20 cellular contexts compared by ENCODE assay signal in genomic region chr5:180056153-180056552, GRCh38. TPM values are rescaled to one million over a fixed set of nuclear protein-coding genes. Genes with fewer than 3 reads are reported as not detected.
DNase-seq lines count a peak whose midpoint lies in the region; ATAC-seq and TF ChIP-seq lines count a peak whose summit lies in the region.
"Had no signal": no experiment of that assay in that cellular context is flagged by ENCODE, and none has a peak within 500 bp of the region (broad histone marks: within the 10 kb centered on the region; RNA-seq: fewer than 3 reads in every experiment).

No MANE protein-coding gene starts in this region.

- H3K4me1 ChIP-seq in HUES48 (ENCODE audit: control insufficient read depth, insufficient read depth, low read length) (peaks cover 57% of the 10 kb centered on the region), sigmoid colon (peaks cover 0 to 30% (median 20%) of the 10 kb centered on the region in 4 donors)

- DNase-seq in CD14-positive monocyte (ENCODE audit: low spot score) (no peak), WTC11 (ENCODE audit: low spot score) (no peak), foreskin melanocyte (peak; percentile 57), sigmoid colon (no peak)
- DNase-seq in stimulated activated CD4-positive, alpha-beta T cell treated with anti-CD3 and anti-CD28 coated beads, Interleukin-2, amount 100 ng/mL, for 24 hours = no peak
- DNase-seq: AML-193, GDM1, HFFc6, Karpas-422, NCI-H1694 treated with DMSO at 0.1 percent for 48 hours, NCI-H2081 treated with DMSO at 0.1 percent for 48 hours, NCI-H2171 treated with DMSO at 0.1 percent for 48 hours, NCI-H524 treated with DMSO at 0.1 percent for 48 hours, OCI-M1, RPMI8226, SIG-M5 had no signal

- POLR2A ChIA-PET in WTC11 (lab: Charles Lee) = no interaction called here

- H3K27me3 ChIP-seq in HUES48 (ENCODE audit: control insufficient read depth, insufficient read depth, low read length) (no peaks in the 10 kb centered on the region), sigmoid colon (no peaks in the 10 kb centered on the region)

- peaks cover 12 to 40% of the 10 kb centered on the region in 2 donors for H3K36me3 Mint-ChIP-seq in CD14-positive monocyte
- no peaks in the 10 kb centered on the region for H3K36me3 Mint-ChIP-seq in WTC11

- TF ChIP-seq CTCF in CD14-positive monocyte (IDR thresholded peaks at IDR 0.05) (no peak), WTC11 (IDR thresholded peaks at IDR 0.05) (no peak), sigmoid colon (IDR thresholded peaks at IDR 0.05) (no peak)

- H3K27ac ChIP-seq in HUES48 (ENCODE audit: low read depth, low read length) = peak overlapping the region; percentile 49
- no peak overlapping the region for H3K27ac ChIP-seq in sigmoid colon
- H3K27ac ChIP-seq: C4-2B had no signal

- H3K4me3 Mint-ChIP-seq in CD14-positive monocyte (peak overlapping the region in 1 of 2 donors; percentile 5), WTC11 (no peak overlapping the region)
- H3K4me3 Mint-ChIP-seq: HFFc6 had no signal

- TF ChIP-seq EP300 in sigmoid colon (IDR thresholded peaks at IDR 0.05) = no peak

- no peak overlapping the region for H3K4me3 ChIP-seq in HUES48 (ENCODE audit: low read depth, low read length)
- no peak overlapping the region for H3K4me3 ChIP-seq in sigmoid colon

- H3K27ac Mint-ChIP-seq in CD14-positive monocyte = peak overlapping the region in 4 of 7 donors; percentile 53 to 81 (median 67)
- H3K27ac Mint-ChIP-seq in WTC11 = peak overlapping the region; percentile 77
- H3K27ac Mint-ChIP-seq: HFFc6 had no signal

- intact Hi-C loops in CD14-positive monocyte (cut with micrococcal nuclease) (no loop called here), sigmoid colon (cut with DNase I) (no loop called here)

- no peak for TF ChIP-seq POLR2A in sigmoid colon (IDR thresholded peaks at IDR 0.05)

- no peak overlapping the region for H3K9ac ChIP-seq in HUES48 (ENCODE audit: low read depth, low read length)

- no peaks in the 10 kb centered on the region for H3K9me3 ChIP-seq in HUES48 (ENCODE audit: control insufficient read depth, insufficient read depth, low read length)
- no peaks in the 10 kb centered on the region for H3K9me3 ChIP-seq in sigmoid colon

- CTCF ChIA-PET in WTC11 (lab: Charles Lee) = no interaction called here

- H3K9me3 Mint-ChIP-seq in CD14-positive monocyte = no peaks in the 10 kb centered on the region
- H3K9me3 Mint-ChIP-seq in WTC11 = no peaks in the 10 kb centered on the region

- no peak for ATAC-seq in WTC11
- ATAC-seq in HG03460 (IDR thresholded peaks at IDR 0.05; ENCODE audit: unreplicated experiment) = no peak
- ATAC-seq in HG02610 (IDR thresholded peaks at IDR 0.05; ENCODE audit: unreplicated experiment) = no peak

- 96 to 100% methylated on average over 1 of the region's 1 CpG for WGBS in sigmoid colon, 2 donors

- H3K4me1 Mint-ChIP-seq in CD14-positive monocyte (peaks cover 45% of the 10 kb centered on the region), WTC11 (peaks cover 77% of the 10 kb centered on the region)

- H3K36me3 ChIP-seq in HUES48 (ENCODE audit: control insufficient read depth, insufficient read depth, low read length) (no peaks in the 10 kb centered on the region), sigmoid colon (no peaks in the 10 kb centered on the region)

- H3K27me3 Mint-ChIP-seq in CD14-positive monocyte (ENCODE audit: low read depth in 3 of 3) = peaks cover 0 to 1% (median 0%) of the 10 kb centered on the region in 3 donors
- H3K27me3 Mint-ChIP-seq in WTC11 (ENCODE audit: low read depth) = no peaks in the 10 kb centered on the region

TF ChIP-seq in WTC11, 78 proteins besides CTCF, POLR2A, EP300 and RAD21 (continues in another document):
- TF ChIP-seq FOXJ3 (CRISPR knock-in tag; IDR thresholded peaks at IDR 0.05; ENCODE audit: borderline replicate concordance) (no peak), ZNF263 (CRISPR knock-in tag; IDR thresholded peaks at IDR 0.05; ENCODE audit: low read depth) (no peak), E2F5 (CRISPR knock-in tag; IDR thresholded peaks at IDR 0.05) (no peak), ESRRA (CRISPR knock-in tag; IDR thresholded peaks at IDR 0.05; ENCODE audit: borderline replicate concordance) (no peak), SOX15 (CRISPR knock-in tag; IDR thresholded peaks at IDR 0.05) (no peak), PRRX2 (CRISPR knock-in tag; IDR thresholded peaks at IDR 0.05) (no peak), ZNF512 (CRISPR knock-in tag; IDR thresholded peaks at IDR 0.05; ENCODE audit: borderline replicate concordance) (no peak), GRHL2 (CRISPR knock-in tag; IDR thresholded peaks at IDR 0.05; ENCODE audit: insufficient replicate concordance, severe bottlenecking) (no peak), ZNF671 (CRISPR knock-in tag; IDR thresholded peaks at IDR 0.05) (no peak), EMX1 (CRISPR knock-in tag; IDR thresholded peaks at IDR 0.05) (no peak), USF1 (CRISPR knock-in tag; IDR thresholded peaks at IDR 0.05) (no peak), RELA (CRISPR knock-in tag; IDR thresholded peaks at IDR 0.05; ENCODE audit: borderline replicate concordance) (no peak), FOXK1 (CRISPR knock-in tag; IDR thresholded peaks at IDR 0.05) (no peak), ZNF232 (CRISPR knock-in tag; IDR thresholded peaks at IDR 0.05) (no peak)
- TF ChIP-seq, protein P1, sequence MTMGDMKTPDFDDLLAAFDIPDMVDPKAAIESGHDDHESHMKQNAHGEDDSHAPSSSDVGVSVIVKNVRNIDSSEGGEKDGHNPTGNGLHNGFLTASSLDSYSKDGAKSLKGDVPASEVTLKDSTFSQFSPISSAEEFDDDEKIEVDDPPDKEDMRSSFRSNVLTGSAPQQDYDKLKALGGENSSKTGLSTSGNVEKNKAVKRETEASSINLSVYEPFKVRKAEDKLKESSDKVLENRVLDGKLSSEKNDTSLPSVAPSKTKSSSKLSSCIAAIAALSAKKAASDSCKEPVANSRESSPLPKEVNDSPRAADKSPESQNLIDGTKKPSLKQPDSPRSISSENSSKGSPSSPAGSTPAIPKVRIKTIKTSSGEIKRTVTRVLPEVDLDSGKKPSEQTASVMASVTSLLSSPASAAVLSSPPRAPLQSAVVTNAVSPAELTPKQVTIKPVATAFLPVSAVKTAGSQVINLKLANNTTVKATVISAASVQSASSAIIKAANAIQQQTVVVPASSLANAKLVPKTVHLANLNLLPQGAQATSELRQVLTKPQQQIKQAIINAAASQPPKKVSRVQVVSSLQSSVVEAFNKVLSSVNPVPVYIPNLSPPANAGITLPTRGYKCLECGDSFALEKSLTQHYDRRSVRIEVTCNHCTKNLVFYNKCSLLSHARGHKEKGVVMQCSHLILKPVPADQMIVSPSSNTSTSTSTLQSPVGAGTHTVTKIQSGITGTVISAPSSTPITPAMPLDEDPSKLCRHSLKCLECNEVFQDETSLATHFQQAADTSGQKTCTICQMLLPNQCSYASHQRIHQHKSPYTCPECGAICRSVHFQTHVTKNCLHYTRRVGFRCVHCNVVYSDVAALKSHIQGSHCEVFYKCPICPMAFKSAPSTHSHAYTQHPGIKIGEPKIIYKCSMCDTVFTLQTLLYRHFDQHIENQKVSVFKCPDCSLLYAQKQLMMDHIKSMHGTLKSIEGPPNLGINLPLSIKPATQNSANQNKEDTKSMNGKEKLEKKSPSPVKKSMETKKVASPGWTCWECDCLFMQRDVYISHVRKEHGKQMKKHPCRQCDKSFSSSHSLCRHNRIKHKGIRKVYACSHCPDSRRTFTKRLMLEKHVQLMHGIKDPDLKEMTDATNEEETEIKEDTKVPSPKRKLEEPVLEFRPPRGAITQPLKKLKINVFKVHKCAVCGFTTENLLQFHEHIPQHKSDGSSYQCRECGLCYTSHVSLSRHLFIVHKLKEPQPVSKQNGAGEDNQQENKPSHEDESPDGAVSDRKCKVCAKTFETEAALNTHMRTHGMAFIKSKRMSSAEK (CRISPR knock-in tag; IDR thresholded peaks at IDR 0.05; ENCODE audit: borderline replicate concordance) = no peak

RNA-seq across cellular contexts. Expression of gene RNF130, which starts 15.4 kb away (rescaled TPM):
- polyA plus RNA-seq in CD14-positive monocyte = 100 to 1,000 TPM; 376 to 439 TPM
- 56.2 to 61.0 TPM (median 58.5 TPM) in 3 replicates for total RNA-seq in WTC11 (2021)
- 100 to 1,000 TPM in 3 of 4 donors, 10 to 100 TPM in 1; 64.1 to 144 (median 117) TPM for total RNA-seq in sigmoid colon
- 10 to 100 TPM; 34.3 to 41.4 (median 37.5) TPM for polyA plus RNA-seq in sigmoid colon
